Comparison of ENCODE assay signal across 8 cellular contexts in the genomic region with DNA sequence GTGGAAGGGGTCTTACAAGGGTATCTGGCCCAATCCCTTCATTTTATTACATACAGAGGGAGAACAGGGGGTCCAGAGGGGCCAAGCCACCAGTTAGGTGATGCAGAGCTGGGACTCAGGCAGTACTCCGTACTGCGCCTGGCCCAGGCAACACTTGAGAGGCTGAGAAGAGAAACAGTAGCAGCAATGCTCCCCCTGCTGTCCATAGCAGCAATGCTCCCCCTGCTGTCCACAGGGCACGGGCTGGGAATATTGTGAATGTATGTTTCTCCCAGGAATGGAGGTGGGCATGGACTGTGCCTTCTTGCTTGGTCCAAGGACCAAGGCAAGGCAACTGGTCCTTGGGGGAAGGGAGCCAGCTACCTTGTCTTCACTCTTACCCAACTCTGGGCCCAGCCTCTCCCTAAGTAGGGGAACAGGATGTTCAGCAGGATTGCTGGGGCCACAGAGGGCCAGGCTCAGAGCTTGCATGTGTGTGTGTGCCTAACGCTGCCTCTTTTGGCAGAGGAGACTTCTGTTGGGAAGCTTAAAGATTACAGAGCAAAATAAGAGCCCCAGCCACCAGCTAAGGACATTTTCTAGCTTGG. TPM values are rescaled to one million over a fixed set of nuclear protein-coding genes. Genes with fewer than 3 reads are reported as not detected.
DNase-seq lines count a peak whose midpoint lies in the region; ATAC-seq and TF ChIP-seq lines count a peak whose summit lies in the region.

No MANE protein-coding gene starts in this region.

- peaks cover 3% of the 10 kb centered on the region for H3K36me3 Mint-ChIP-seq in endothelial cell (ENCODE audit: low read depth, unreplicated experiment)

- no peaks in the 10 kb centered on the region for H3K9me3 Mint-ChIP-seq in endothelial cell (ENCODE audit: unreplicated experiment)

- peaks cover 13% of the 10 kb centered on the region for H3K27me3 Mint-ChIP-seq in endothelial cell (ENCODE audit: unreplicated experiment)

- TF ChIP-seq CTCF in endothelial cell (IDR thresholded peaks at IDR 0.05; ENCODE audit: unreplicated experiment): no peak
- peak; percentile 71 for TF ChIP-seq CTCF in mucosa of descending colon (IDR thresholded peaks at IDR 0.05)

- WGBS in aorta, 2 donors: 38 to 42% methylated on average over 4 of the region's 4 CpGs

- ATAC-seq in mucosa of descending colon (peak; percentile 69), aorta (ENCODE audit: low FRiP score) (peak; percentile 50), HG02852 (IDR thresholded peaks at IDR 0.05; ENCODE audit: unreplicated experiment) (no peak)

- intact Hi-C loops in mucosa of descending colon (cut with DNase I, micrococcal nuclease): no loop called here
- intact Hi-C loops in aorta (cut with DNase I): no loop called here

- peak; percentile 12 to 41 for DNase-seq in NCI-H2081 (lab: John Stamatoyannopoulos, UW)
- DNase-seq in NCI-H2081 treated with DMSO at 0.1 percent for 48 hours (lab: John Stamatoyannopoulos, UW): no peak
- DNase-seq in M059J (ENCODE audit: low read depth): peak; percentile 90
- DNase-seq in T1000 (lab: John Stamatoyannopoulos, UW): peak; percentile 23
- DNase-seq in endothelial cell (ENCODE audit: low spot score): peak; percentile 74
- peak in 2 of 3 donors; percentile 72 to 75 for DNase-seq in mucosa of descending colon
- DNase-seq in aorta: no peak

- H3K36me3 ChIP-seq in mucosa of descending colon (ENCODE audit: low read depth) (no peaks in the 10 kb centered on the region), aorta (ENCODE audit: control insufficient read depth in 1 of 2, insufficient read depth in 2 of 2, low read length in 1 of 2) (no peaks in the 10 kb centered on the region)

- H3K4me1 Mint-ChIP-seq in endothelial cell (ENCODE audit: unreplicated experiment): peaks cover 8% of the 10 kb centered on the region

- no peak overlapping the region for H3K4me3 ChIP-seq in mucosa of descending colon
- H3K4me3 ChIP-seq in aorta (ENCODE audit: low read length in 2 of 2): no peak overlapping the region

- H3K27me3 ChIP-seq in aorta (ENCODE audit: control insufficient read depth in 1 of 2, insufficient read depth in 2 of 2, low read length in 1 of 2): no peaks in the 10 kb centered on the region

- H3K9me3 ChIP-seq in mucosa of descending colon (no peaks in the 10 kb centered on the region), aorta (ENCODE audit: control insufficient read depth, low read length) (no peaks in the 10 kb centered on the region)

- H3K27ac ChIP-seq in aorta (ENCODE audit: low read depth in 1 of 2, low read length in 2 of 2): peak overlapping the region in 1 of 2 donors; percentile 77

- no peak overlapping the region for H3K4me3 Mint-ChIP-seq in endothelial cell (ENCODE audit: unreplicated experiment)

- H3K27ac Mint-ChIP-seq in endothelial cell (ENCODE audit: unreplicated experiment): no peak overlapping the region

- H3K4me1 ChIP-seq in mucosa of descending colon (ENCODE audit: low read depth) (peaks cover 9% of the 10 kb centered on the region), aorta (ENCODE audit: control insufficient read depth in 1 of 2, insufficient read depth in 2 of 2, low read length in 2 of 2) (peaks cover 0 to 3% of the 10 kb centered on the region in 2 donors)

RNA-seq across cellular contexts. Expression of a gene that starts 14.8 kb away (rescaled TPM):
- 0.02 TPM in 1 of 2 replicates, not detected in the other for total RNA-seq in M059J (2014; rRNA removed; shearing (Covaris generic))
- total RNA-seq in endothelial cell (ENCODE audit: unreplicated experiment): not detected
- total RNA-seq in mucosa of descending colon: under 1 TPM in 2 of 3 donors, not detected in 1; 0.13 to 0.41 TPM
- not detected for total RNA-seq in aorta
- not detected for polyA plus RNA-seq in aorta

RNA-seq across cellular contexts. Expression of a gene that starts 22.5 kb away (rescaled TPM):
- 303 and 313 TPM in 2 replicates for total RNA-seq in M059J (2014; rRNA removed; shearing (Covaris generic))
- total RNA-seq in endothelial cell (ENCODE audit: unreplicated experiment) (120 TPM), mucosa of descending colon (100 to 1,000 TPM; 105 to 206 (median 182) TPM), aorta (10 to 100 TPM; 61.0 to 77.7 TPM)
- 100 to 1,000 TPM in 1 of 2 donors, 10 to 100 TPM in 1; 78.1 to 147 TPM for polyA plus RNA-seq in aorta

RNA-seq across cellular contexts. Expression of a gene that starts 29.1 kb away (rescaled TPM):
- total RNA-seq in M059J (2014; rRNA removed; shearing (Covaris generic)): 10.6 and 19.4 TPM in 2 replicates
- 80.7 TPM for total RNA-seq in endothelial cell (ENCODE audit: unreplicated experiment)
- 100 to 1,000 TPM in 2 of 3 donors, 10 to 100 TPM in 1; 90.9 to 156 (median 124) TPM for total RNA-seq in mucosa of descending colon
- total RNA-seq in aorta: 10 to 100 TPM; 58.6 to 79.2 TPM
- polyA plus RNA-seq in aorta: 10 to 100 TPM; 50.8 to 61.4 TPM

Comparison
In these comparisons a context has a peak if more than half of its experiments do, and no peak if none do; other contexts are left out.
1. DNase-seq: peak in NCI-H2081 (2 of 2), M059J (single experiment), T1000 (single experiment), endothelial cell (single experiment) and mucosa of descending colon (2 of 3); none in NCI-H2081 treated with DMSO at 0.1 percent for 48 hours (single experiment) and aorta (0 of 2).